24 cellular contexts compared by ENCODE assay signal in genomic region chr5:92911851-92912250, GRCh38.
"Had no signal": no experiment of that assay in that cellular context is flagged by ENCODE, and none has a peak within 500 bp of the region (broad histone marks: within the 10 kb centered on the region; RNA-seq: fewer than 3 reads in every experiment).

No MANE protein-coding gene starts in this region.

- H3K9me3 ChIP-seq: adrenal gland, body of pancreas, SJSA1 had no signal

- DNase-seq: activated CD4-positive, alpha-beta T cell treated with anti-CD3 and anti-CD28 coated beads, Interleukin-2, amount 10 ng/mL, durations not matched to agents 24 days and 14 days; activated CD4-positive, alpha-beta T cell treated with anti-CD3 and anti-CD28 coated beads, Interleukin-2, amount 50 U/mL, for 4 hours; activated CD8-positive, alpha-beta T cell treated with anti-CD3 and anti-CD28 coated beads for 36 hours; activated gamma-delta T cell; activated naive CD4-positive, alpha-beta T cell treated with Interleukin-2 at 50 U/mL for 16 hours; activated T-cell treated with anti-CD3 and anti-CD28 coated beads, Interleukin-2, amount 50 U/mL, for 24 hours; adrenal gland; body of pancreas; central memory CD4-positive, alpha-beta T cell; NCI-H1092 treated with DMSO at 0.1 percent for 48 hours; NCI-H187; NCI-H2029 treated with DMSO at 0.1 percent for 48 hours; NCI-H2107; NCI-H446; NCI-H510A treated with DMSO at 0.1 percent for 48 hours; NCI-H526 treated with DMSO at 0.1 percent for 48 hours; SHP77 treated with DMSO at 0.1 percent for 48 hours; T1000 had no signal

- H3K4me3 ChIP-seq: adrenal gland, body of pancreas, SJSA1 had no signal

- FAIRE-seq: astrocyte, TTC549 had no signal

- H3K4me1 ChIP-seq: body of pancreas had no signal

- H3K36me3 Mint-ChIP-seq: activated naive CD4-positive, alpha-beta T cell treated with anti-CD3 and anti-CD28 coated beads, Interleukin-2, amount 50 U/mL, for 72 hours had no signal

- H3K36me3 ChIP-seq: adrenal gland, SJSA1 had no signal

- ATAC-seq: activated CD8-positive, alpha-beta T cell treated with anti-CD3 and anti-CD28 coated beads for 36 hours; activated naive CD4-positive, alpha-beta T cell treated with anti-CD3 and anti-CD28 coated beads, Interleukin-2, amount 50 U/mL, for 72 hours; body of pancreas; Panc1 had no signal

- H3K27ac ChIP-seq: adrenal gland, body of pancreas, SJSA1 had no signal

- H3K27ac Mint-ChIP-seq: activated CD4-positive, alpha-beta T cell treated with anti-CD3 and anti-CD28 coated beads, Interleukin-2, amount 10 ng/mL, durations not matched to agents 24 days and 14 days; activated CD8-positive, alpha-beta T cell treated with anti-CD3 and anti-CD28 coated beads for 36 hours; activated naive CD4-positive, alpha-beta T cell treated with anti-CD3 and anti-CD28 coated beads, Interleukin-2, amount 50 U/mL, for 72 hours; activated T-cell treated with anti-CD3 and anti-CD28 coated beads, Interleukin-2, amount 50 U/mL, for 24 hours; activated T-helper 2 cell treated with anti-CD3 and anti-CD28 coated beads, Interferon-gamma antibody, Interleukin-2, Interleukin-4, amounts not matched to agents 10 μg/mL and 5 μg/mL and 100 μg/mL, durations not matched to agents 14 hours and 24 hours and 36 hours had no signal

- H3K4me1 Mint-ChIP-seq: activated CD4-positive, alpha-beta T cell treated with anti-CD3 and anti-CD28 coated beads, Interleukin-2, amount 10 ng/mL, durations not matched to agents 24 days and 14 days had no signal

- H3K27me3 Mint-ChIP-seq: activated CD4-positive, alpha-beta T cell treated with anti-CD3 and anti-CD28 coated beads, Interleukin-2, amount 10 ng/mL, durations not matched to agents 24 days and 14 days; activated CD8-positive, alpha-beta T cell treated with anti-CD3 and anti-CD28 coated beads for 36 hours; activated T-cell treated with anti-CD3 and anti-CD28 coated beads, Interleukin-2, amount 50 U/mL, for 24 hours had no signal

- H3K9me3 Mint-ChIP-seq: activated CD4-positive, alpha-beta T cell treated with anti-CD3 and anti-CD28 coated beads, Interleukin-2, amount 10 ng/mL, durations not matched to agents 24 days and 14 days; activated CD8-positive, alpha-beta T cell treated with anti-CD3 and anti-CD28 coated beads for 36 hours; activated T-cell treated with anti-CD3 and anti-CD28 coated beads, Interleukin-2, amount 50 U/mL, for 24 hours; activated T-helper 2 cell treated with anti-CD3 and anti-CD28 coated beads, Interferon-gamma antibody, Interleukin-2, Interleukin-4, amounts not matched to agents 10 μg/mL and 5 μg/mL and 100 μg/mL, durations not matched to agents 14 hours and 24 hours and 36 hours had no signal

- H3K27me3 ChIP-seq: adrenal gland, body of pancreas, SJSA1 had no signal

- H3K4me3 Mint-ChIP-seq: activated CD4-positive, alpha-beta T cell treated with anti-CD3 and anti-CD28 coated beads, Interleukin-2, amount 10 ng/mL, durations not matched to agents 24 days and 14 days; activated CD8-positive, alpha-beta T cell treated with anti-CD3 and anti-CD28 coated beads for 36 hours; activated T-cell treated with anti-CD3 and anti-CD28 coated beads, Interleukin-2, amount 50 U/mL, for 24 hours had no signal
